In the genomic region with DNA sequence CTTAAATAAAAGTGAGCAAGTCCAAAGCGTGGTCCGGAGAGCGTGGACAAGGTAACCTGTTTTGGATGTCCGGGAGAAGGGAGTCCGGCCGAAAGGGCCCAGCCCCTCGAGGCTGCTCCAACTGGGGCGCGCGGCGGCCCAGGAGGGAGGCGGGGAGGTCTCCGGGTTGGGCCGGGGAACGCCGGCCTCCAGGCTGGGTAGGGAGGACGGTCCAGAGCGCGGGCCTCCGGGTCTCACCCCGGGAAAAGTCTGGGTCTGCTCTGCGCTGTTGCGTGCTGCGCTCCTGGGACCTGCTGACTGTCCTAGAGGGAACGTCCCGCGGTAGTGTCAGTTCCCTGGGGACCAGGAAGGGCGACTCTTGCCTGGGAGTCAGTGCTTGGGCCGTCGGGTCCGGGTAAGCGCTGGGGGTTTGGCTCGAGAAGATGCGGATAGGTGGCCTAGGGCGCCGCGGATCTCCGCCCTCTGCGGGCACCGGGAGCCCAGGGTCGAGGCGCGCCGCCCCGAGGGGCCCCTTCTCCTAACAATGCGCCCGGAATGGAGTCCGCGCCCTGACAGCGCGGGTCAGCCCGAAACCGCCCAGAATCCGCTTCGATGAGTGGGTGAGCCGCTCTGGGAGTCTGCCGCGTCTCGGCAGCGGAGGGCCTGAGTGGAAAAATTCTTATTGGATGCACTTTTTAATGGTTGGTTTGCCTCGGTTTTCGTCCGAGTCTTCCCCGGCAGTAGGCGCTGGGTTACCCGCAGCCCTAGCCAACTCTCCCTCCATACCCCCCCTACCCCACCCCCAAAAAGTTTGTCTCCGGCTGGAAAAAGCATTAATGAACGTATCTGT, we compare ENCODE assay signal across 8 cellular contexts. TPM values are rescaled to one million over a fixed set of nuclear protein-coding genes. Genes with fewer than 3 reads are reported as not detected.
DNase-seq lines count a peak whose midpoint lies in the region; ATAC-seq and TF ChIP-seq lines count a peak whose summit lies in the region.

No MANE protein-coding gene starts in this region.

- peaks cover 13% of the 10 kb centered on the region for H3K36me3 ChIP-seq in DND-41 (ENCODE audit: insufficient read depth, low read length)
- no peaks in the 10 kb centered on the region for H3K36me3 ChIP-seq in HUES48 (ENCODE audit: control insufficient read depth, insufficient read depth, low read length)

- H3K27me3 Mint-ChIP-seq in activated T-helper 17 cell treated with anti-CD3 and anti-CD28 coated beads, Interleukin-2, amount 50 U/mL, for 72 hours = peaks cover 4% of the 10 kb centered on the region

- H3K36me3 Mint-ChIP-seq in activated T-helper 17 cell treated with anti-CD3 and anti-CD28 coated beads, Interleukin-2, amount 50 U/mL, for 72 hours (ENCODE audit: low read depth) = peaks cover 33% of the 10 kb centered on the region

- H3K4me1 Mint-ChIP-seq in activated T-helper 17 cell treated with anti-CD3 and anti-CD28 coated beads, Interleukin-2, amount 50 U/mL, for 72 hours = peaks cover 18% of the 10 kb centered on the region

- H3K9me3 ChIP-seq in DND-41 (ENCODE audit: insufficient read depth, low read length, severe bottlenecking) (no peaks in the 10 kb centered on the region), HUES48 (ENCODE audit: control insufficient read depth, insufficient read depth, low read length) (no peaks in the 10 kb centered on the region)

- H3K4me3 ChIP-seq in DND-41 (ENCODE audit: low read depth in 1 of 2, low read length in 2 of 2) (peak overlapping the region; percentile 68 to 92; a peak in 3 of 4 replicates), HUES48 (ENCODE audit: low read depth, low read length) (peak overlapping the region; percentile 63)

- peaks cover 21% of the 10 kb centered on the region for H4K20me1 ChIP-seq in DND-41 (ENCODE audit: insufficient read depth, low read length)

- DNase-seq in DND-41 = no peak
- peak; percentile 68 for DNase-seq in Right ventricle myocardium superior
- DNase-seq in retina = peak; percentile 61
- DNase-seq in inferior parietal cortex (ENCODE audit: extremely low spot score) = no peak
- no peak for DNase-seq in NCI-H2171 treated with DMSO at 0.1 percent for 48 hours (lab: John Stamatoyannopoulos, UW)

- H3K4me2 ChIP-seq in DND-41 (ENCODE audit: insufficient read depth, low read length) = peak overlapping the region; percentile 96

- intact Hi-C loops in Right ventricle myocardium superior (cut with DNase I) = no loop called here

- TF ChIP-seq CTCF in DND-41 (IDR thresholded peaks at IDR 0.05; ENCODE audit: borderline replicate concordance, extremely low read depth, low read length, poor library complexity, severe bottlenecking) = no peak

- ATAC-seq in DND-41 (ENCODE audit: insufficient read depth, low read depth) (no peak), Right ventricle myocardium superior (ENCODE audit: poor library complexity) (peak; percentile 42), GM21576 (IDR thresholded peaks at IDR 0.05; ENCODE audit: unreplicated experiment) (no peak)
- peak; percentile 10 for ATAC-seq in activated T-helper 17 cell treated with anti-CD3 and anti-CD28 coated beads, Interleukin-2, amount 50 U/mL, for 72 hours (replicated peaks)

- H3K79me2 ChIP-seq in DND-41 (ENCODE audit: insufficient read depth, low read length) = peaks cover 36% of the 10 kb centered on the region

- H3K27ac Mint-ChIP-seq in activated T-helper 17 cell treated with anti-CD3 and anti-CD28 coated beads, Interleukin-2, amount 50 U/mL, for 72 hours = peak overlapping the region; percentile 92

- H3K27ac ChIP-seq in DND-41 (ENCODE audit: low read length) (peak overlapping the region; percentile 75), HUES48 (ENCODE audit: low read depth, low read length) (no peak overlapping the region)

- H3K27me3 ChIP-seq in DND-41 (ENCODE audit: insufficient read depth, low read length, poor library complexity) (no peaks in the 10 kb centered on the region), HUES48 (ENCODE audit: control insufficient read depth, insufficient read depth, low read length) (peaks cover 100% of the 10 kb centered on the region)

- H3K4me1 ChIP-seq in DND-41 (ENCODE audit: insufficient read depth, low read length) (peaks cover 43% of the 10 kb centered on the region), HUES48 (ENCODE audit: control insufficient read depth, insufficient read depth, low read length) (peaks cover 38% of the 10 kb centered on the region)

- peak overlapping the region; percentile 83 for H2AFZ ChIP-seq in DND-41 (ENCODE audit: low read depth, low read length)

- peak overlapping the region; percentile 82 for H3K9ac ChIP-seq in DND-41 (ENCODE audit: low read depth, low read length)
- no peak overlapping the region for H3K9ac ChIP-seq in HUES48 (ENCODE audit: low read depth, low read length)

- H3K4me3 Mint-ChIP-seq in activated T-helper 17 cell treated with anti-CD3 and anti-CD28 coated beads, Interleukin-2, amount 50 U/mL, for 72 hours = peak overlapping the region; percentile 82

- no peaks in the 10 kb centered on the region for H3K9me3 Mint-ChIP-seq in activated T-helper 17 cell treated with anti-CD3 and anti-CD28 coated beads, Interleukin-2, amount 50 U/mL, for 72 hours

RNA-seq across cellular contexts. Expression of gene FLI1, which starts 0.9 kb away (rescaled TPM):
- 10 to 100 TPM; 55.6 to 73.4 TPM for total RNA-seq in activated T-helper 17 cell treated with anti-CD3 and anti-CD28 coated beads, Interleukin-2, amount 50 U/mL, for 72 hours
- 14.0 TPM for total RNA-seq in Right ventricle myocardium superior

Comparison
In these comparisons a context has a peak if more than half of its experiments do, and no peak if none do; other contexts are left out.
1. ATAC-seq: peak in activated T-helper 17 cell treated with anti-CD3 and anti-CD28 coated beads, Interleukin-2, amount 50 U/mL, for 72 hours (single experiment) and Right ventricle myocardium superior (single experiment); none in DND-41 (single experiment) and GM21576 (single experiment).
2. DNase-seq: peak in Right ventricle myocardium superior (single experiment) and retina (single experiment); none in DND-41 (single experiment), inferior parietal cortex (single experiment) and NCI-H2171 treated with DMSO at 0.1 percent for 48 hours (single experiment).